1 cellular context compared by ENCODE assay signal in the genomic region with DNA sequence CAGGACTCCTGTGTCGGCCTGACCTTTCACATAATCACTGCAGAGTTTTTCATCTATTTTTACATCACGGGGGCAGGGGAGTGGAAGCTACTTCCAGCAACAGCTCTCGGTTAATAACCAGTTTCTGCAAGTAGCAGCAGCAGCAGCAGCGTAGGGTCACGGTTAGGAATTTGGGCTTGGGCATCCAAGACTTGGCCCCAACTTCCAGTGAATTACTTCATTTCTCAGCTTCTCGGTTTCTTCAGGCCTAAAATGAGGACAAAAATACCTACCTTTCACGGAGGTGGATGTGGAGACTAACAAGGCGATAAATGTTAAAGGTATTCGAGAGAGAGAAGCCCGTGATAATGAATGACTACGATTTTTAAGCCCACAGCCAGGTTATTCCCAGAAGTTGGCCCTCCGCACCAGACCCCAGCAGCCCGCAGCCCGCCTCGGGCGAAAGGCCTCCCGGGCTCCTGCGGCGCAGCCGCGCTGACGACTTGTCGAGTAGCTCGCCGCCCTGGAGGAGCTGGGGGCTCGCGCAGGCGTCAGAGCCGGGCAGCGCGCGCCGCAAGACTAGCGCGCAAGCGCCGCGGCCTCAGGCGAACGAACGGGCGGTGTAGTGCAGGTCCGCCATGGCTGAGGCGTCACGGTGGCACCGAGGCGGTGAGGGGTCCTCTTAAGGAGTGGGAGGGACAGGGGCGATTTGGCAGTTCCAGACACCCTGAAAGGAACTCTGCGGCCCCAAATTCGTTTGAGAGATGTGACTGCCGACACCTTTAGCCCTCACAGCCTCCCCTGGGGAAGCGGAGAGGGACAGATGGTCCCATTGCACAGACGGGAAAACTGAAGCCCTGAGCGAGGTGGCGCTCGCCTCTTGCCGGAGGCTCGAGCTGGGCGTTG.
TF ChIP-seq lines count a peak whose summit lies in the region.

A gene (plus strand): TSS at position 583 of the 885 bp plus-strand sequence. CDS start 35 bp downstream, at position 618.

TF ChIP-seq in HEK293, 187 proteins besides CTCF, POLR2A, EP300 and RAD21 (continued from another document and continues in another):
- TF ChIP-seq, protein P1, sequence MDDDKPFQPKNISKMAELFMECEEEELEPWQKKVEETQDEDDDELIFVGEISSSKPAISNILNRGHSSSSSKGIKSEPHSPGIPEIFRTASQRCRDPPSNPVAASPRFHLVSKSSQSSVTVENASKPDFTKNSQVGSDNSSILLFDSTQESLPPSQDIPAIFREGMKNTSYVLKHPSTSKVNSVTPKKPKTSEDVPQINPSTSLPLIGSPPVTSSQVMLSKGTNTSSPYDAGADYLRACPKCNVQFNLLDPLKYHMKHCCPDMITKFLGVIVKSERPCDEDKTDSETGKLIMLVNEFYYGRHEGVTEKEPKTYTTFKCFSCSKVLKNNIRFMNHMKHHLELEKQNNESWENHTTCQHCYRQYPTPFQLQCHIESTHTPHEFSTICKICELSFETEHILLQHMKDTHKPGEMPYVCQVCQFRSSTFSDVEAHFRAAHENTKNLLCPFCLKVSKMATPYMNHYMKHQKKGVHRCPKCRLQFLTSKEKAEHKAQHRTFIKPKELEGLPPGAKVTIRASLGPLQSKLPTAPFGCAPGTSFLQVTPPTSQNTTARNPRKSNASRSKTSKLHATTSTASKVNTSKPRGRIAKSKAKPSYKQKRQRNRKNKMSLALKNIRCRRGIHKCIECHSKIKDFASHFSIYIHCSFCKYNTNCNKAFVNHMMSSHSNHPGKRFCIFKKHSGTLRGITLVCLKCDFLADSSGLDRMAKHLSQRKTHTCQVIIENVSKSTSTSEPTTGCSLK (tag by site-specific recombination; IDR thresholded peaks at IDR 0.05) = no peak
- TF ChIP-seq ZNF302 (tag by site-specific recombination; IDR thresholded peaks at IDR 0.05; ENCODE audit: low read depth) = no peak
- TF ChIP-seq, protein P2, sequence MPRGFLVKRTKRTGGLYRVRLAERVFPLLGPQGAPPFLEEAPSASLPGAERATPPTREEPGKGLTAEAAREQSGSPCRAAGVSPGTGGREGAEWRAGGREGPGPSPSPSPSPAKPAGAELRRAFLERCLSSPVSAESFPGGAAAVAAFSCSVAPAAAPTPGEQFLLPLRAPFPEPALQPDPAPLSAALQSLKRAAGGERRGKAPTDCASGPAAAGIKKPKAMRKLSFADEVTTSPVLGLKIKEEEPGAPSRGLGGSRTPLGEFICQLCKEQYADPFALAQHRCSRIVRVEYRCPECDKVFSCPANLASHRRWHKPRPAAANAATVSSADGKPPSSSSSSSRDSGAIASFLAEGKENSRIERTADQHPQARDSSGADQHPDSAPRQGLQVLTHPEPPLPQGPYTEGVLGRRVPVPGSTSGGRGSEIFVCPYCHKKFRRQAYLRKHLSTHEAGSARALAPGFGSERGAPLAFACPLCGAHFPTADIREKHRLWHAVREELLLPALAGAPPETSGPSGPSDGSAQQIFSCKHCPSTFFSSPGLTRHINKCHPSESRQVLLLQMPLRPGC (tag by site-specific recombination; IDR thresholded peaks at IDR 0.05) = peak; percentile 10; the same call in 1 of the 2 replicates
- no peak for TF ChIP-seq ZSCAN23 (tag by site-specific recombination; IDR thresholded peaks at IDR 0.05)
- TF ChIP-seq SP3 (tag by site-specific recombination; IDR thresholded peaks at IDR 0.05) = no peak
- TF ChIP-seq, protein P3, sequence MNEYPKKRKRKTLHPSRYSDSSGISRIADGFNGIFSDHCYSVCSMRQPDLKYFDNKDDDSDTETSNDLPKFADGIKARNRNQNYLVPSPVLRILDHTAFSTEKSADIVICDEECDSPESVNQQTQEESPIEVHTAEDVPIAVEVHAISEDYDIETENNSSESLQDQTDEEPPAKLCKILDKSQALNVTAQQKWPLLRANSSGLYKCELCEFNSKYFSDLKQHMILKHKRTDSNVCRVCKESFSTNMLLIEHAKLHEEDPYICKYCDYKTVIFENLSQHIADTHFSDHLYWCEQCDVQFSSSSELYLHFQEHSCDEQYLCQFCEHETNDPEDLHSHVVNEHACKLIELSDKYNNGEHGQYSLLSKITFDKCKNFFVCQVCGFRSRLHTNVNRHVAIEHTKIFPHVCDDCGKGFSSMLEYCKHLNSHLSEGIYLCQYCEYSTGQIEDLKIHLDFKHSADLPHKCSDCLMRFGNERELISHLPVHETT (tag by site-specific recombination; IDR thresholded peaks at IDR 0.05) = no peak
- 0 out of 2 replicates have a peak, but pooled peaks have one; percentile 34 for TF ChIP-seq KLF16 (tag by site-specific recombination; IDR thresholded peaks at IDR 0.05)
- TF ChIP-seq, protein P4, sequence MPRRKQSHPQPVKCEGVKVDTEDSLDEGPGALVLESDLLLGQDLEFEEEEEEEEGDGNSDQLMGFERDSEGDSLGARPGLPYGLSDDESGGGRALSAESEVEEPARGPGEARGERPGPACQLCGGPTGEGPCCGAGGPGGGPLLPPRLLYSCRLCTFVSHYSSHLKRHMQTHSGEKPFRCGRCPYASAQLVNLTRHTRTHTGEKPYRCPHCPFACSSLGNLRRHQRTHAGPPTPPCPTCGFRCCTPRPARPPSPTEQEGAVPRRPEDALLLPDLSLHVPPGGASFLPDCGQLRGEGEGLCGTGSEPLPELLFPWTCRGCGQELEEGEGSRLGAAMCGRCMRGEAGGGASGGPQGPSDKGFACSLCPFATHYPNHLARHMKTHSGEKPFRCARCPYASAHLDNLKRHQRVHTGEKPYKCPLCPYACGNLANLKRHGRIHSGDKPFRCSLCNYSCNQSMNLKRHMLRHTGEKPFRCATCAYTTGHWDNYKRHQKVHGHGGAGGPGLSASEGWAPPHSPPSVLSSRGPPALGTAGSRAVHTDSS (tag by site-specific recombination; IDR thresholded peaks at IDR 0.05) = peak; percentile 8; the same call in 1 of the 2 replicates
- 0 out of 2 replicates have a peak, but pooled peaks have one; percentile 32 for TF ChIP-seq ZNF23 (tag by site-specific recombination; IDR thresholded peaks at IDR 0.05; ENCODE audit: borderline replicate concordance)
- TF ChIP-seq, protein P5, sequence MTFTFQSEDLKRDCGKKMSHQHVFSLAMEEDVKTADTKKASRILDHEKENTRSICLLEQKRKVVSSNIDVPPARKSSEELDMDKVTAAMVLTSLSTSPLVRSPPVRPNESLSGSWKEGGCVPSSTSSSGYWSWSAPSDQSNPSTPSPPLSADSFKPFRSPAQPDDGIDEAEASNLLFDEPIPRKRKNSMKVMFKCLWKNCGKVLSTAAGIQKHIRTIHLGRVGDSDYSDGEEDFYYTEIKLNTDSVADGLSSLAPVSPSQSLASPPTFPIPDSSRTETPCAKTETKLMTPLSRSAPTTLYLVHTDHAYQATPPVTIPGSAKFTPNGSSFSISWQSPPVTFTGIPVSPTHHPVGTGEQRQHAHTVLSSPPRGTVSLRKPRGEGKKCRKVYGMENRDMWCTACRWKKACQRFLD (tag by site-specific recombination; IDR thresholded peaks at IDR 0.05) = no peak
- TF ChIP-seq ZNF548 (tag by site-specific recombination; IDR thresholded peaks at IDR 0.05) = no peak
- TF ChIP-seq, protein P6, sequence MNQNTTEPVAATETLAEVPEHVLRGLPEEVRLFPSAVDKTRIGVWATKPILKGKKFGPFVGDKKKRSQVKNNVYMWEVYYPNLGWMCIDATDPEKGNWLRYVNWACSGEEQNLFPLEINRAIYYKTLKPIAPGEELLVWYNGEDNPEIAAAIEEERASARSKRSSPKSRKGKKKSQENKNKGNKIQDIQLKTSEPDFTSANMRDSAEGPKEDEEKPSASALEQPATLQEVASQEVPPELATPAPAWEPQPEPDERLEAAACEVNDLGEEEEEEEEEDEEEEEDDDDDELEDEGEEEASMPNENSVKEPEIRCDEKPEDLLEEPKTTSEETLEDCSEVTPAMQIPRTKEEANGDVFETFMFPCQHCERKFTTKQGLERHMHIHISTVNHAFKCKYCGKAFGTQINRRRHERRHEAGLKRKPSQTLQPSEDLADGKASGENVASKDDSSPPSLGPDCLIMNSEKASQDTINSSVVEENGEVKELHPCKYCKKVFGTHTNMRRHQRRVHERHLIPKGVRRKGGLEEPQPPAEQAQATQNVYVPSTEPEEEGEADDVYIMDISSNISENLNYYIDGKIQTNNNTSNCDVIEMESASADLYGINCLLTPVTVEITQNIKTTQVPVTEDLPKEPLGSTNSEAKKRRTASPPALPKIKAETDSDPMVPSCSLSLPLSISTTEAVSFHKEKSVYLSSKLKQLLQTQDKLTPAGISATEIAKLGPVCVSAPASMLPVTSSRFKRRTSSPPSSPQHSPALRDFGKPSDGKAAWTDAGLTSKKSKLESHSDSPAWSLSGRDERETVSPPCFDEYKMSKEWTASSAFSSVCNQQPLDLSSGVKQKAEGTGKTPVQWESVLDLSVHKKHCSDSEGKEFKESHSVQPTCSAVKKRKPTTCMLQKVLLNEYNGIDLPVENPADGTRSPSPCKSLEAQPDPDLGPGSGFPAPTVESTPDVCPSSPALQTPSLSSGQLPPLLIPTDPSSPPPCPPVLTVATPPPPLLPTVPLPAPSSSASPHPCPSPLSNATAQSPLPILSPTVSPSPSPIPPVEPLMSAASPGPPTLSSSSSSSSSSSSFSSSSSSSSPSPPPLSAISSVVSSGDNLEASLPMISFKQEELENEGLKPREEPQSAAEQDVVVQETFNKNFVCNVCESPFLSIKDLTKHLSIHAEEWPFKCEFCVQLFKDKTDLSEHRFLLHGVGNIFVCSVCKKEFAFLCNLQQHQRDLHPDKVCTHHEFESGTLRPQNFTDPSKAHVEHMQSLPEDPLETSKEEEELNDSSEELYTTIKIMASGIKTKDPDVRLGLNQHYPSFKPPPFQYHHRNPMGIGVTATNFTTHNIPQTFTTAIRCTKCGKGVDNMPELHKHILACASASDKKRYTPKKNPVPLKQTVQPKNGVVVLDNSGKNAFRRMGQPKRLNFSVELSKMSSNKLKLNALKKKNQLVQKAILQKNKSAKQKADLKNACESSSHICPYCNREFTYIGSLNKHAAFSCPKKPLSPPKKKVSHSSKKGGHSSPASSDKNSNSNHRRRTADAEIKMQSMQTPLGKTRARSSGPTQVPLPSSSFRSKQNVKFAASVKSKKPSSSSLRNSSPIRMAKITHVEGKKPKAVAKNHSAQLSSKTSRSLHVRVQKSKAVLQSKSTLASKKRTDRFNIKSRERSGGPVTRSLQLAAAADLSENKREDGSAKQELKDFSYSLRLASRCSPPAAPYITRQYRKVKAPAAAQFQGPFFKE (tag by site-specific recombination; IDR thresholded peaks at IDR 0.05; ENCODE audit: borderline replicate concordance) = no peak
- TF ChIP-seq ZNF16 (tag by site-specific recombination; IDR thresholded peaks at IDR 0.05; ENCODE audit: low read depth) = no peak
- no peak for TF ChIP-seq ZNF514 (tag by site-specific recombination; IDR thresholded peaks at IDR 0.05)
- TF ChIP-seq, protein P7, sequence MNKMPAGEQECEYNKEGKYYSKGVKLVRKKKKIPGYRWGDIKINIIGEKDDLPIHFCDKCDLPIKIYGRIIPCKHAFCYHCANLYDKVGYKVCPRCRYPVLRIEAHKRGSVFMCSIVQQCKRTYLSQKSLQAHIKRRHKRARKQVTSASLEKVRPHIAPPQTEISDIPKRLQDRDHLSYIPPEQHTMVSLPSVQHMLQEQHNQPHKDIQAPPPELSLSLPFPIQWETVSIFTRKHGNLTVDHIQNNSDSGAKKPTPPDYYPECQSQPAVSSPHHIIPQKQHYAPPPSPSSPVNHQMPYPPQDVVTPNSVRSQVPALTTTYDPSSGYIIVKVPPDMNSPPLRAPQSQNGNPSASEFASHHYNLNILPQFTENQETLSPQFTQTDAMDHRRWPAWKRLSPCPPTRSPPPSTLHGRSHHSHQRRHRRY (tag by site-specific recombination; IDR thresholded peaks at IDR 0.05) = no peak
- TF ChIP-seq, protein P8, sequence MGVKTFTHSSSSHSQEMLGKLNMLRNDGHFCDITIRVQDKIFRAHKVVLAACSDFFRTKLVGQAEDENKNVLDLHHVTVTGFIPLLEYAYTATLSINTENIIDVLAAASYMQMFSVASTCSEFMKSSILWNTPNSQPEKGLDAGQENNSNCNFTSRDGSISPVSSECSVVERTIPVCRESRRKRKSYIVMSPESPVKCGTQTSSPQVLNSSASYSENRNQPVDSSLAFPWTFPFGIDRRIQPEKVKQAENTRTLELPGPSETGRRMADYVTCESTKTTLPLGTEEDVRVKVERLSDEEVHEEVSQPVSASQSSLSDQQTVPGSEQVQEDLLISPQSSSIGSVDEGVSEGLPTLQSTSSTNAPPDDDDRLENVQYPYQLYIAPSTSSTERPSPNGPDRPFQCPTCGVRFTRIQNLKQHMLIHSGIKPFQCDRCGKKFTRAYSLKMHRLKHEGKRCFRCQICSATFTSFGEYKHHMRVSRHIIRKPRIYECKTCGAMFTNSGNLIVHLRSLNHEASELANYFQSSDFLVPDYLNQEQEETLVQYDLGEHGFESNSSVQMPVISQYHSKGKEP (tag by site-specific recombination; IDR thresholded peaks at IDR 0.05) = no peak; the same call in 1 of the 2 replicates
- no peak for TF ChIP-seq ZNF214 (tag by site-specific recombination; IDR thresholded peaks at IDR 0.05; ENCODE audit: borderline replicate concordance)
- TF ChIP-seq ZBTB8A (tag by site-specific recombination; IDR thresholded peaks at IDR 0.05) = peak; percentile 94
- TF ChIP-seq ZNF248 (tag by site-specific recombination; IDR thresholded peaks at IDR 0.05) = no peak
- no peak; the same call in 1 of the 2 replicates for TF ChIP-seq GLI4 (tag by site-specific recombination; IDR thresholded peaks at IDR 0.05)
- no peak for TF ChIP-seq ZNF621 (tag by site-specific recombination; IDR thresholded peaks at IDR 0.05)
- TF ChIP-seq, protein P9, sequence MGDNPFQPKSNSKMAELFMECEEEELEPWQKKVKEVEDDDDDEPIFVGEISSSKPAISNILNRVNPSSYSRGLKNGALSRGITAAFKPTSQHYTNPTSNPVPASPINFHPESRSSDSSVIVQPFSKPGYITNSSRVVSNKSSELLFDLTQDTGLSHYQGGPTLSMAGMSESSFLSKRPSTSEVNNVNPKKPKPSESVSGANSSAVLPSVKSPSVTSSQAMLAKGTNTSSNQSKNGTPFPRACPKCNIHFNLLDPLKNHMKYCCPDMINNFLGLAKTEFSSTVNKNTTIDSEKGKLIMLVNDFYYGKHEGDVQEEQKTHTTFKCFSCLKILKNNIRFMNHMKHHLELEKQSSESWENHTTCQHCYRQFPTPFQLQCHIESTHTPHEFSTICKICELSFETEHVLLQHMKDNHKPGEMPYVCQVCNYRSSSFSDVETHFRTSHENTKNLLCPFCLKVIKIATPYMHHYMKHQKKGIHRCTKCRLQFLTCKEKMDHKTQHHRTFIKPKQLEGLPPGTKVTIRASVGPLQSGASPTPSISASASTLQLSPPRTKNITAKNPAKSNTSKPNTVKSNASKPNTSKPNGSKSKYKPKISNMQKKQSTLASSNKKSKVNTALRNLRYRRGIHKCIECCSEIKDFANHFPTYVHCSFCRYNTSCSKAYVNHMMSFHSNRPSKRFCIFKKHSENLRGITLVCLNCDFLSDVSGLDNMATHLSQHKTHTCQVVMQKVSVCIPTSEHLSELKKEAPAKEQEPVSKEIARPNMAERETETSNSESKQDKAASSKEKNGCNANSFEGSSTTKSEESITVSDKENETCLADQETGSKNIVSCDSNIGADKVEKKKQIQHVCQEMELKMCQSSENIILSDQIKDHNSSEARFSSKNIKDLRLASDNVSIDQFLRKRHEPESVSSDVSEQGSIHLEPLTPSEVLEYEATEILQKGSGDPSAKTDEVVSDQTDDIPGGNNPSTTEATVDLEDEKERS (tag by site-specific recombination; IDR thresholded peaks at IDR 0.05) = peak; percentile 92
- no peak for TF ChIP-seq ZNF311 (tag by site-specific recombination; IDR thresholded peaks at IDR 0.05; ENCODE audit: borderline replicate concordance)
- TF ChIP-seq, protein P10, sequence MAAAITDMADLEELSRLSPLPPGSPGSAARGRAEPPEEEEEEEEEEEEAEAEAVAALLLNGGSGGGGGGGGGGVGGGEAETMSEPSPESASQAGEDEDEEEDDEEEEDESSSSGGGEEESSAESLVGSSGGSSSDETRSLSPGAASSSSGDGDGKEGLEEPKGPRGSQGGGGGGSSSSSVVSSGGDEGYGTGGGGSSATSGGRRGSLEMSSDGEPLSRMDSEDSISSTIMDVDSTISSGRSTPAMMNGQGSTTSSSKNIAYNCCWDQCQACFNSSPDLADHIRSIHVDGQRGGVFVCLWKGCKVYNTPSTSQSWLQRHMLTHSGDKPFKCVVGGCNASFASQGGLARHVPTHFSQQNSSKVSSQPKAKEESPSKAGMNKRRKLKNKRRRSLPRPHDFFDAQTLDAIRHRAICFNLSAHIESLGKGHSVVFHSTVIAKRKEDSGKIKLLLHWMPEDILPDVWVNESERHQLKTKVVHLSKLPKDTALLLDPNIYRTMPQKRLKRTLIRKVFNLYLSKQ (tag by site-specific recombination; IDR thresholded peaks at IDR 0.05; ENCODE audit: borderline replicate concordance) = no peak
- peak; percentile 32 for TF ChIP-seq ZBTB17 (tag by site-specific recombination; IDR thresholded peaks at IDR 0.05)
